Comparison of ENCODE assay signal across 18 cellular contexts in the genomic region with DNA sequence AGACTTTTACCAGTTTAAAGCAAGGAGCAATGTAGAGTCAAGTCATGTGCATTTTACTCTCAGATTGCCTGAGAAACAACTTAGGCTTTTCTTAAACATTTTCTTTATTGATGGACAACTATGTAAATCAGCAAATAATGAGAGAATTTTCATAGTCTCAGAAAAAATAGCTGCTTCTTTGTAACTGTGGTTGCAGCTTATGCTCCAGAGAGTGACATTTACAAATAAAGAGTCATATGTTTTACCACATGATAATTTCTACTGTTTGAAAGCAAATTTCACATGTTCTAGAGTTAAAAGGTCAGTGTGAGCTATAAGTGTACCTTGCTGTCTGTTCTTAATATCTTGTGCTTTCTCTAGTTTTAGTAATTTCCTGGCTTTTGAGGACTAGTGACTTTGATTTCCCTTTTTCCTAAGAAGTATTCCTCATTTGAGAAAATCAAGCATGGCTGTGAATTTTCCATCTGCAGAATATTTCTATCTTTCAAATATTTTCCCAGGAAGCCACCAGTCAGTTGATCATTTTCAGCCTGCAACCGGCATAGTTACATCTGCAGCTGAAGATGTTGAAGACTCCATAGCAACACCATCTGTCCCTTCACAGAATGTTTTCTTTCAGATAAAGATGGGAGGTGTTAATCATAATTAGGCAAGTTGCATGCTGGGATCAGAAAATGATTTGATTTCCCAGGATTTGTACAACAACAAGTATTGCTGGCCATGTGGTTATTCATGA.
"Had no signal": no experiment of that assay in that cellular context is flagged by ENCODE, and none has a peak within 500 bp of the region (broad histone marks: within the 10 kb centered on the region; RNA-seq: fewer than 3 reads in every experiment).

No MANE protein-coding gene starts in this region.

- H3K27ac ChIP-seq: neural progenitor cell, prostate gland, suprapubic skin, vagina had no signal

- H3K27me3 ChIP-seq: neural progenitor cell, suprapubic skin, vagina had no signal

- H3K9me3 ChIP-seq: mucosa of descending colon, prostate gland, suprapubic skin, vagina had no signal

- H3K36me3 ChIP-seq: neural progenitor cell, prostate gland, vagina had no signal

- H3K4me3 ChIP-seq: mucosa of descending colon, neural progenitor cell, prostate gland, suprapubic skin, vagina had no signal

- H3K4me1 ChIP-seq: prostate gland, suprapubic skin, vagina had no signal

- DNase-seq: activated B cell treated with CpG ODN at 0.5 μM for 24 hours; activated CD4-positive, alpha-beta memory T cell treated with anti-CD3 and anti-CD28 coated beads for 36 hours; activated CD4-positive, alpha-beta T cell treated with anti-CD3 and anti-CD28 coated beads for 4 hours; activated gamma-delta T cell treated with Interleukin-2 at 50 U/mL for 16 hours; activated T-cell treated with anti-CD3 and anti-CD28 coated beads for 4 hours; dermis blood vessel endothelial cell; effector memory CD8-positive, alpha-beta T cell; foreskin fibroblast; kidney glomerular epithelial cell; mucosa of descending colon; naive thymus-derived CD4-positive, alpha-beta T cell; right cardiac atrium; stimulated activated CD4-positive, alpha-beta T cell treated with anti-CD3 and anti-CD28 coated beads, Interleukin-2, amount 100 ng/mL, for 24 hours; trophoblast cell had no signal
